In the genomic region with DNA sequence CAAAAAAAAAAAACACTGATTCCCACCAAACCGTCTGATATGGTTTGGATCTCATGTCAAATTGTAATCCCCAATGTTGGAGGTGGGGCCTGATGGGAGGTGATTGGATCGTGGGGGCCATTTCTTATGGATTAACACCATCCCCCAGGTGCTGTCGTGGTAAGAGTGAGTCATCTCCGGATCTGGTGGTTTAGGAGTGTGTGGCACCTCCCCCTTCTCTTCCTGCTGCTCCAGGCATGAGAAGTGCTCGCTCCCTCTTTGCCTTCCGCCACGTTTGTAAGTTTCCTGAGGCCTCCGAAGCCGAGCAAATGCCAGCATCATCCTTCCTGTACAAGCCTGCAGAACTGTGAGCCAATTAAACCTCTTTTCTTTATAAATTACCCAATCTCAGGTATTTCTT, we compare ENCODE assay signal across 19 cellular contexts. TPM values are rescaled to one million over a fixed set of nuclear protein-coding genes. Genes with fewer than 3 reads are reported as not detected.
DNase-seq lines count a peak whose midpoint lies in the region; ATAC-seq and TF ChIP-seq lines count a peak whose summit lies in the region.
"Had no signal": no experiment of that assay in that cellular context is flagged by ENCODE, and none has a peak within 500 bp of the region (broad histone marks: within the 10 kb centered on the region; RNA-seq: fewer than 3 reads in every experiment).

No MANE protein-coding gene starts in this region.

- intact Hi-C loops in MCF 10A (cut with micrococcal nuclease): no loop called here
- intact Hi-C loops in breast epithelium (cut with DNase I; ENCODE audit: low total_unique reads): no loop called here

- H3K27me3 Mint-ChIP-seq in MCF 10A (ENCODE audit: insufficient read depth, unreplicated experiment): no peaks in the 10 kb centered on the region

- peak overlapping the region; percentile 59 for H3K4me3 Mint-ChIP-seq in MCF 10A (ENCODE audit: unreplicated experiment)
- H3K4me3 Mint-ChIP-seq: activated T-helper 17 cell treated with anti-CD3 and anti-CD28 coated beads, Interleukin-2, amount 50 U/mL, for 72 hours had no signal

- H3K4me1 Mint-ChIP-seq in MCF 10A (ENCODE audit: insufficient read depth, unreplicated experiment): peaks cover 4% of the 10 kb centered on the region
- H3K4me1 Mint-ChIP-seq: activated T-helper 17 cell treated with anti-CD3 and anti-CD28 coated beads, Interleukin-2, amount 50 U/mL, for 72 hours had no signal

- H3K27ac Mint-ChIP-seq in MCF 10A (ENCODE audit: low read depth, unreplicated experiment): no peak overlapping the region
- H3K27ac Mint-ChIP-seq: activated T-helper 17 cell treated with anti-CD3 and anti-CD28 coated beads, Interleukin-2, amount 50 U/mL, for 72 hours had no signal

- no peak for TF ChIP-seq CTCF in MCF 10A (IDR thresholded peaks at IDR 0.05; ENCODE audit: unreplicated experiment)
- TF ChIP-seq CTCF in breast epithelium (IDR thresholded peaks at IDR 0.05): no peak
- TF ChIP-seq CTCF in RWPE1 (conservative IDR thresholded peaks at IDR 0.05; ENCODE audit: low read depth): no peak
- TF ChIP-seq CTCF in foreskin keratinocyte (conservative IDR thresholded peaks at IDR 0.05): no peak

- H3K4me1 ChIP-seq in breast epithelium (no peaks in the 10 kb centered on the region), foreskin keratinocyte (peaks cover 1% of the 10 kb centered on the region)
- H3K4me1 ChIP-seq: esophagus squamous epithelium, SJCRH30, tibial artery had no signal

- no peaks in the 10 kb centered on the region for H3K36me3 ChIP-seq in breast epithelium
- H3K36me3 ChIP-seq: cardiac muscle cell, esophagus squamous epithelium, SJCRH30, tibial artery had no signal

- no peaks in the 10 kb centered on the region for H3K36me3 Mint-ChIP-seq in MCF 10A (ENCODE audit: insufficient read depth, unreplicated experiment)

- no peak for TF ChIP-seq POLR2A in breast epithelium (IDR thresholded peaks at IDR 0.05)

- peaks cover 0 to 6% of the 10 kb centered on the region in 2 donors for H3K27me3 ChIP-seq in breast epithelium
- peaks cover 15% of the 10 kb centered on the region for H3K27me3 ChIP-seq in foreskin keratinocyte
- H3K27me3 ChIP-seq: cardiac muscle cell, esophagus squamous epithelium, SJCRH30, tibial artery had no signal

- DNase-seq in MCF 10A (ENCODE audit: unreplicated experiment): peak; percentile 87
- DNase-seq in breast epithelium (ENCODE audit: low spot score in 2 of 2): no peak
- DNase-seq in RWPE1 (ENCODE audit: low spot score): peak; percentile 92
- DNase-seq in foreskin keratinocyte: peak; percentile 62 to 86
- DNase-seq in CD1c-positive myeloid dendritic cell (ENCODE audit: extremely low spot score): no peak
- no peak for DNase-seq in KG1 (lab: John Stamatoyannopoulos, UW)
- DNase-seq in activated effector memory CD4-positive, alpha-beta T cell treated with Interleukin-2 at 50 U/mL for 16 hours: no peak
- DNase-seq: activated CD4-positive, alpha-beta T cell treated with anti-CD3 and anti-CD28 coated beads for 1 hour; DMS79 treated with DMSO at 0.1 percent for 48 hours; esophagus squamous epithelium; kidney; NCI-H1048; NCI-H524 treated with DMSO at 0.1 percent for 48 hours; tibial artery had no signal

- no peaks in the 10 kb centered on the region for H3K9me3 Mint-ChIP-seq in MCF 10A (ENCODE audit: unreplicated experiment)
- H3K9me3 Mint-ChIP-seq: activated T-helper 17 cell treated with anti-CD3 and anti-CD28 coated beads, Interleukin-2, amount 50 U/mL, for 72 hours had no signal

- no peak overlapping the region for H3K27ac ChIP-seq in breast epithelium
- H3K27ac ChIP-seq in RWPE1: no peak overlapping the region
- no peak overlapping the region for H3K27ac ChIP-seq in foreskin keratinocyte
- H3K27ac ChIP-seq: cardiac muscle cell, esophagus squamous epithelium, SJCRH30, tibial artery had no signal

- POLR2A ChIA-PET in MCF 10A (lab: Yijun Ruan, JAX) (interaction anchor here (0.6 kb wide), 1 partner anchor 376 kb away, joined by 3 read pairs; no protein-coding TSS in a partner anchor), RWPE1 (lab: Yijun Ruan, JAX; ENCODE audit: low non-redundant PET) (no interaction called here)

- no peaks in the 10 kb centered on the region for H3K9me3 ChIP-seq in breast epithelium
- H3K9me3 ChIP-seq: esophagus squamous epithelium, SJCRH30, tibial artery had no signal

- H3K4me3 ChIP-seq in breast epithelium: no peak overlapping the region
- H3K4me3 ChIP-seq: cardiac muscle cell, esophagus squamous epithelium, SJCRH30, tibial artery had no signal

- no TSS peak for BruUV-seq in MCF 10A (replicated peaks; lab: Mats Ljungman, UMichigan)

- CTCF ChIA-PET in MCF 10A (lab: Yijun Ruan, JAX) (interaction anchor here (0.7 kb wide), 1 partner anchor 166 kb away, joined by 3 read pairs; no protein-coding TSS in a partner anchor), RWPE1 (lab: Yijun Ruan, JAX) (no interaction called here)

- ATAC-seq in foreskin keratinocyte: peak; percentile 90
- no peak for ATAC-seq in GM19351 (IDR thresholded peaks at IDR 0.05; ENCODE audit: unreplicated experiment)
- ATAC-seq: activated T-helper 17 cell treated with anti-CD3 and anti-CD28 coated beads, Interleukin-2, amount 50 U/mL, for 72 hours had no signal

RNA-seq across cellular contexts. Expression of gene HSD17B3, which starts 45.2 kb away (rescaled TPM):
- total RNA-seq in MCF 10A (2022) (0.74 TPM in 1 of 2 replicates, not detected in the other), breast epithelium (1 to 10 TPM in 1 of 3 donors, under 1 TPM in 1, not detected in 1; 0.98 to 1.1 TPM), foreskin keratinocyte (0.27 TPM in 1 of 2 replicates, not detected in the other)
- polyA plus RNA-seq in foreskin keratinocyte: 0.16 TPM in 1 of 2 replicates, not detected in the other
- total RNA-seq: activated T-helper 17 cell treated with anti-CD3 and anti-CD28 coated beads, Interleukin-2, amount 50 U/mL, for 72 hours had no signal
- polyA plus RNA-seq: neural cell had no signal

Comparison
In these comparisons a context has a peak if more than half of its experiments do, and no peak if none do; other contexts are left out.
1. DNase-seq: peak in MCF 10A (single experiment), RWPE1 (single experiment) and foreskin keratinocyte (2 of 2); none in breast epithelium (0 of 2), CD1c-positive myeloid dendritic cell (single experiment), KG1 (single experiment) and activated effector memory CD4-positive, alpha-beta T cell treated with Interleukin-2 at 50 U/mL for 16 hours (single experiment).